ENCODE assay signal across 29 cellular contexts in the genomic region with DNA sequence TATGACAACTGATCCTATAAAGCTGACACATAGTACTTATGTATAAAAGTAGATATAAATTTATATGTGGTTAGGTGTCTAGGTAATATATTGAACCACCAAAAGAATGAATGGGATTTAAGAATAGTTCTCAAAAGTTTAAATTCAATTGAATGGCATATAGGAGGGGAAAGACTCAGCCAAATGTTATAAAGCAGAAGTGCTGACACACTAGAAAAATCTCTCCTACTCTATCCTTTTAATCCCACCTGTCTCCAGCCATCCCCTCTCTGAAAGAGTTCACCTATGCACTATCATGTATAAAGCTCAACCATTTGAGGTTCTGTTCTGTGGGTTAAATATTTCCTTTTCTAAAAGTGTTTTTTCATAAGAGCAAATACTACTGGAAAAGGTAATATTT.
"Had no signal": no experiment of that assay in that cellular context is flagged by ENCODE, and none has a peak within 500 bp of the region (broad histone marks: within the 10 kb centered on the region; RNA-seq: fewer than 3 reads in every experiment).

No MANE protein-coding gene starts in this region.

- H3K27ac ChIP-seq: colonic mucosa, coronary artery, dorsolateral prefrontal cortex, epithelial cell of prostate, esophagus muscularis mucosa, esophagus squamous epithelium, foreskin keratinocyte, gastrocnemius medialis, gastroesophageal sphincter, heart left ventricle, heart right ventricle had no signal

- H3K27me3 ChIP-seq: colonic mucosa, dorsolateral prefrontal cortex, esophagus muscularis mucosa, esophagus squamous epithelium, foreskin keratinocyte, gastrocnemius medialis, gastroesophageal sphincter, heart left ventricle, heart right ventricle had no signal

- H3K4me3 Mint-ChIP-seq: dendritic cell treated with granulocyte-macrophage colony-stimulating factor and Interleukin-4, amounts not matched to agents 40 ng/mL and 50 ng/mL, for 4 days; effector memory CD8-positive, alpha-beta T cell; endodermal cell had no signal

- H3K27ac Mint-ChIP-seq: dendritic cell treated with granulocyte-macrophage colony-stimulating factor and Interleukin-4, amounts not matched to agents 40 ng/mL and 50 ng/mL, for 4 days; effector memory CD8-positive, alpha-beta T cell; endodermal cell had no signal

- H3K9me3 ChIP-seq: colonic mucosa, esophagus muscularis mucosa, esophagus squamous epithelium, gastrocnemius medialis, gastroesophageal sphincter, heart left ventricle, heart right ventricle had no signal

- DNase-seq: colonic mucosa; cortex of kidney; dermis blood vessel endothelial cell; dorsolateral prefrontal cortex; effector CD4-positive, alpha-beta T cell; effector CD8-positive, alpha-beta T cell; effector memory CD4-positive, alpha-beta T cell; effector memory CD8-positive, alpha-beta T cell; endodermal cell; erythroblast; esophagus squamous epithelium; foreskin fibroblast; foreskin keratinocyte; foreskin melanocyte; gastrocnemius medialis; glutamatergic neuron; head of caudate nucleus; heart left ventricle; heart right ventricle had no signal

- H3K36me3 ChIP-seq: colonic mucosa, esophagus muscularis mucosa, esophagus squamous epithelium, gastrocnemius medialis, gastroesophageal sphincter, heart left ventricle, heart right ventricle had no signal

- H3K4me1 ChIP-seq: colonic mucosa, esophagus muscularis mucosa, esophagus squamous epithelium, foreskin keratinocyte, gastrocnemius medialis, gastroesophageal sphincter, heart left ventricle, heart right ventricle had no signal

- H3K27me3 Mint-ChIP-seq: dendritic cell treated with granulocyte-macrophage colony-stimulating factor and Interleukin-4, amounts not matched to agents 40 ng/mL and 50 ng/mL, for 4 days; effector memory CD8-positive, alpha-beta T cell had no signal

- H3K9me3 Mint-ChIP-seq: endodermal cell had no signal

- ATAC-seq: effector memory CD8-positive, alpha-beta T cell; esophagus mucosa; foreskin keratinocyte; gastrocnemius medialis; gastroesophageal sphincter; heart left ventricle; heart right ventricle had no signal

- H3K4me3 ChIP-seq: colonic mucosa, coronary artery, dorsolateral prefrontal cortex, esophagus muscularis mucosa, esophagus squamous epithelium, gastrocnemius medialis, gastroesophageal sphincter, heart left ventricle, heart right ventricle had no signal

- FAIRE-seq: colon, endometrium, endothelial cell of umbilical vein, frontal cortex had no signal
